In genomic region chr9:127455299-127455992, GRCh38 we compare ENCODE assay signal across 8 cellular contexts. TPM values are rescaled to one million over a fixed set of nuclear protein-coding genes. Genes with fewer than 3 reads are reported as not detected.
DNase-seq lines count a peak whose midpoint lies in the region; ATAC-seq and TF ChIP-seq lines count a peak whose summit lies in the region.

No MANE protein-coding gene starts in this region.

- DNase-seq in ACHN (peak; percentile 35), SKM-1 treated with dmso at 0.1 percent for 144 hours (lab: John Stamatoyannopoulos, UW; ENCODE audit: unreplicated experiment) (peak; percentile 93), foreskin melanocyte (peak; percentile 18), sciatic nerve (ENCODE audit: low spot score) (no peak), inferior parietal cortex (ENCODE audit: extremely low spot score) (no peak)

- intact Hi-C loops in sciatic nerve (cut with DNase I) = no loop called here

- TF ChIP-seq CTCF in GM12874 (IDR thresholded peaks at IDR 0.05; ENCODE audit: insufficient read depth, low read depth, low read length) = peak; percentile 56

- ATAC-seq in HG03175 (IDR thresholded peaks at IDR 0.05; ENCODE audit: unreplicated experiment) (no peak), esophagus mucosa (no peak), sciatic nerve (no peak)

- in situ Hi-C loops in ACHN (cut with HindIII; ENCODE audit: low pct_ligation_motif_present, low pct_unique_long_range_greater_than_20kb, low sequenced_read_pairs) = no loop called here

RNA-seq across cellular contexts. Expression of gene LRSAM1, which starts 4.1 kb away (rescaled TPM):
- total RNA-seq in esophagus mucosa = 13.5 TPM
- total RNA-seq in sciatic nerve = 27.0 TPM

RNA-seq across cellular contexts. Expression of gene RPL12, which starts 4.2 kb away (rescaled TPM):
- total RNA-seq in esophagus mucosa (1,546 TPM), sciatic nerve (894 TPM)

RNA-seq across cellular contexts. Expression of gene ZNF79, which starts 31.3 kb away (rescaled TPM):
- total RNA-seq in esophagus mucosa (3.7 TPM), sciatic nerve (12.8 TPM)

RNA-seq across cellular contexts. Expression of gene SLC2A8, which starts 58.5 kb away (rescaled TPM):
- total RNA-seq in esophagus mucosa (9.0 TPM), sciatic nerve (22.5 TPM)

Comparison
In these comparisons a context has a peak if more than half of its experiments do, and no peak if none do; other contexts are left out.
1. DNase-seq: peak in ACHN (single experiment), SKM-1 treated with dmso at 0.1 percent for 144 hours (single experiment) and foreskin melanocyte (single experiment); none in sciatic nerve (single experiment) and inferior parietal cortex (single experiment).